Comparison of ENCODE assay signal across 8 cellular contexts in genomic region chr15:64045774-64046346, GRCh38. TPM values are rescaled to one million over a fixed set of nuclear protein-coding genes. Genes with fewer than 3 reads are reported as not detected.
DNase-seq lines count a peak whose midpoint lies in the region; ATAC-seq and TF ChIP-seq lines count a peak whose summit lies in the region.

No MANE protein-coding gene starts in this region.

- peak overlapping the region; percentile 80 for H3K4me3 ChIP-seq in GM23248
- peak overlapping the region; percentile 3 to 65 (median 42) for H3K4me3 ChIP-seq in fibroblast of lung (replicated peaks in 1 of 4; ENCODE audit: control extremely low read depth in 1 of 4, insufficient read depth in 1 of 4, low read depth in 3 of 4, low read length in 4 of 4)

- H4K20me1 ChIP-seq in GM23248 (ENCODE audit: insufficient read depth), result no peaks in the 10 kb centered on the region
- H4K20me1 ChIP-seq in fibroblast of lung (ENCODE audit: control insufficient read depth, extremely low read depth, insufficient read depth, low read length), result no peaks in the 10 kb centered on the region

- H3K27ac ChIP-seq in GM23248 (no peak overlapping the region), fibroblast of lung (ENCODE audit: insufficient read depth, low read length) (no peak overlapping the region)

- TF ChIP-seq POLR2A in erythroblast (IDR thresholded peaks at IDR 0.05; ENCODE audit: low read length), result no peak

- H3F3A ChIP-seq in GM23248 (ENCODE audit: insufficient read depth), result no peaks in the 10 kb centered on the region

- no peaks in the 10 kb centered on the region for H3K27me3 ChIP-seq in GM23248 (replicated peaks; ENCODE audit: insufficient read depth)
- peaks cover 13% of the 10 kb centered on the region for H3K27me3 ChIP-seq in fibroblast of lung (ENCODE audit: control insufficient read depth, insufficient read depth, low read length)

- no peaks in the 10 kb centered on the region for H3K9me3 ChIP-seq in GM23248 (ENCODE audit: low read depth)
- H3K9me3 ChIP-seq in fibroblast of lung (ENCODE audit: control insufficient read depth, insufficient read depth, low read depth, low read length), result no peaks in the 10 kb centered on the region

- H3K9me2 ChIP-seq in GM23248 (ENCODE audit: insufficient read depth), result no peaks in the 10 kb centered on the region

- DNase-seq in Daoy (ENCODE audit: low read depth), result peak; percentile 21
- DNase-seq in GM23248, result no peak
- peak; percentile 7 for DNase-seq in SW480 (ENCODE audit: low spot score)
- DNase-seq in fibroblast of lung (ENCODE audit: low read depth in 2 of 2), result peak in 1 of 2 donors; percentile 11
- no peak for DNase-seq in omental fat pad (ENCODE audit: low spot score)
- DNase-seq in NCI-H1048 (lab: John Stamatoyannopoulos, UW), result no peak
- no peak for DNase-seq in erythroblast (lab: John Stamatoyannopoulos, UW)

- H3K79me2 ChIP-seq in GM23248 (ENCODE audit: insufficient read depth) (peaks cover 7% of the 10 kb centered on the region; the same call in 1 of the 2 replicates), fibroblast of lung (ENCODE audit: control insufficient read depth, insufficient read depth, low read length) (no peaks in the 10 kb centered on the region)

- H2AFZ ChIP-seq in GM23248 (peak overlapping the region; percentile 84), fibroblast of lung (ENCODE audit: low read length) (no peak overlapping the region)

- TF ChIP-seq CTCF in fibroblast of lung (conservative IDR thresholded peaks at IDR 0.05 in 1 of 2, IDR thresholded peaks at IDR 0.05 in 1 of 2; ENCODE audit: low read depth in 1 of 2, low read length in 2 of 2), result no peak
- TF ChIP-seq CTCF in omental fat pad (IDR thresholded peaks at IDR 0.05), result no peak

- peaks cover 5% of the 10 kb centered on the region; the same call in 1 of the 2 replicates for H3K4me1 ChIP-seq in GM23248 (ENCODE audit: insufficient read depth)
- H3K4me1 ChIP-seq in fibroblast of lung (ENCODE audit: control insufficient read depth, extremely low read depth, insufficient read depth, low read length), result peaks cover 6% of the 10 kb centered on the region

- H3K4me2 ChIP-seq in GM23248 (ENCODE audit: unreplicated experiment) (peak overlapping the region; percentile 83), fibroblast of lung (ENCODE audit: extremely low read depth, insufficient read depth, low read length) (peak overlapping the region; percentile 65)

- peak overlapping the region; percentile 71 for H3K9ac ChIP-seq in GM23248
- peak overlapping the region; percentile 51 for H3K9ac ChIP-seq in fibroblast of lung (ENCODE audit: insufficient read depth, low read length)

- in situ Hi-C loops in GM23248 (cut with MboI), result no loop called here

- ATAC-seq in omental fat pad (ENCODE audit: low FRiP score), result peak; percentile 55
- no peak for ATAC-seq in HG03460 (IDR thresholded peaks at IDR 0.05; ENCODE audit: unreplicated experiment)

- 14 to 17% methylated on average over 31 to 37 of the region's 57 CpGs for WGBS in GM23248 (ENCODE audit: low coverage in 1 of 2, low lambda C conversion rate in 2 of 2, missing lambda C conversion rate in 2 of 2), 2 experiments

- H3K36me3 ChIP-seq in GM23248 (ENCODE audit: low read depth), result no peaks in the 10 kb centered on the region
- no peaks in the 10 kb centered on the region for H3K36me3 ChIP-seq in fibroblast of lung (ENCODE audit: control insufficient read depth, insufficient read depth, low read length)

RNA-seq across cellular contexts. Expression of gene DAPK2, which starts 0.4 kb away (rescaled TPM):
- 1.5 and 1.9 TPM in 2 replicates for total RNA-seq in Daoy (2014; rRNA removed; shearing (Covaris generic))
- 2.1 and 7.5 TPM in 2 replicates for total RNA-seq in GM23248 (2014; rRNA removed; shearing (Covaris generic))
- polyA plus RNA-seq in GM23248 (2016; fragmentation: Nextera tagmentation; extraction: Ambion mirVana), result 5.2 and 5.8 TPM in 2 replicates
- total RNA-seq in fibroblast of lung, result 8.0 and 14.4 TPM in 2 replicates
- 3.6 and 21.4 TPM in 2 replicates for polyA plus RNA-seq in fibroblast of lung
- polyA plus RNA-seq in fibroblast of lung (2012), result 4.1 and 19.2 TPM in 2 replicates
- polyA minus RNA-seq in fibroblast of lung (ENCODE audit: low replicate concordance), result 7.2 and 22.5 TPM in 2 replicates
- 10 to 100 TPM; 12.0 to 49.8 (median 25.6) TPM for total RNA-seq in omental fat pad

RNA-seq across cellular contexts. Expression of gene CIAO2A, which starts 47.8 kb away (rescaled TPM):
- 170 and 255 TPM in 2 replicates for total RNA-seq in Daoy (2014; rRNA removed; shearing (Covaris generic))
- total RNA-seq in GM23248 (2014; rRNA removed; shearing (Covaris generic)), result 40.5 and 53.9 TPM in 2 replicates
- 93.2 and 93.8 TPM in 2 replicates for polyA plus RNA-seq in GM23248 (2016; fragmentation: Nextera tagmentation; extraction: Ambion mirVana)
- total RNA-seq in fibroblast of lung, result 59.1 and 94.5 TPM in 2 replicates
- 48.7 and 54.0 TPM in 2 replicates for polyA plus RNA-seq in fibroblast of lung
- polyA plus RNA-seq in fibroblast of lung (2012), result 38.1 and 45.4 TPM in 2 replicates
- polyA minus RNA-seq in fibroblast of lung (ENCODE audit: low replicate concordance), result 4.0 and 4.8 TPM in 2 replicates
- 10 to 100 TPM; 39.9 to 48.3 (median 40.5) TPM for total RNA-seq in omental fat pad

RNA-seq across cellular contexts. Expression of gene SNX1, which starts 49.9 kb away (rescaled TPM):
- total RNA-seq in Daoy (2014; rRNA removed; shearing (Covaris generic)), result 14.6 and 31.4 TPM in 2 replicates
- 34.9 and 40.5 TPM in 2 replicates for total RNA-seq in GM23248 (2014; rRNA removed; shearing (Covaris generic))
- polyA plus RNA-seq in GM23248 (2016; fragmentation: Nextera tagmentation; extraction: Ambion mirVana) (102 and 103 TPM in 2 replicates), fibroblast of lung (95.7 and 96.7 TPM in 2 replicates)
- total RNA-seq in fibroblast of lung (39.3 and 42.9 TPM in 2 replicates), omental fat pad (100 to 1,000 TPM; 104 to 125 (median 120) TPM)
- 71.4 and 73.6 TPM in 2 replicates for polyA plus RNA-seq in fibroblast of lung (2012)
- polyA minus RNA-seq in fibroblast of lung (ENCODE audit: low replicate concordance), result 69.8 and 87.3 TPM in 2 replicates

Comparison
In these comparisons a context has a peak if more than half of its experiments do, and no peak if none do; other contexts are left out.
1. DNase-seq: peak in Daoy (single experiment) and SW480 (single experiment); none in GM23248 (single experiment), omental fat pad (single experiment), NCI-H1048 (single experiment) and erythroblast (0 of 2).